ENCODE assay signal across 8 cellular contexts in genomic region chr12:64696065-64696741, GRCh38.
DNase-seq lines count a peak whose midpoint lies in the region; ATAC-seq and TF ChIP-seq lines count a peak whose summit lies in the region.

No MANE protein-coding gene starts in this region.

- H3K27me3 ChIP-seq in RWPE2 (ENCODE audit: insufficient read depth, poor library complexity, severe bottlenecking) (no peaks in the 10 kb centered on the region), foreskin keratinocyte (no peaks in the 10 kb centered on the region)

- peak; percentile 14 for DNase-seq in G401 (ENCODE audit: low spot score)
- no peak for DNase-seq in RWPE2 (ENCODE audit: low spot score)
- DNase-seq in foreskin keratinocyte: no peak
- no peak for DNase-seq in OCI-M2 (lab: John Stamatoyannopoulos, UW; ENCODE audit: unreplicated experiment)
- no peak for DNase-seq in middle frontal gyrus (ENCODE audit: extremely low spot score, low spot score)

- H3K36me3 ChIP-seq in RWPE2 (ENCODE audit: low read depth): peaks cover 26% of the 10 kb centered on the region

- peaks cover 56% of the 10 kb centered on the region for H3K4me1 Mint-ChIP-seq in stimulated activated memory B cell treated with anti-CD40 and anti-IgM and Interleukin-4, amounts not matched to agents 10 μg/mL and 1 μg/mL and 100 μg/mL, for 72 hours

- peak overlapping the region; percentile 34 for H3K27ac Mint-ChIP-seq in stimulated activated memory B cell treated with anti-CD40 and anti-IgM and Interleukin-4, amounts not matched to agents 10 μg/mL and 1 μg/mL and 100 μg/mL, for 72 hours

- no peak overlapping the region for H3K4me3 Mint-ChIP-seq in stimulated activated memory B cell treated with anti-CD40 and anti-IgM and Interleukin-4, amounts not matched to agents 10 μg/mL and 1 μg/mL and 100 μg/mL, for 72 hours

- ATAC-seq in RWPE2 (ENCODE audit: low read depth) (peak; percentile 47; the same call in 2 of the 3 replicates), foreskin keratinocyte (no peak), HG02763 (IDR thresholded peaks at IDR 0.05; ENCODE audit: unreplicated experiment) (no peak)
- no peak for ATAC-seq in stimulated activated memory B cell treated with anti-CD40 and anti-IgM and Interleukin-4, amounts not matched to agents 10 μg/mL and 1 μg/mL and 100 μg/mL, for 72 hours

- no peaks in the 10 kb centered on the region for H3K4me1 ChIP-seq in RWPE2 (ENCODE audit: insufficient read depth, poor library complexity, severe bottlenecking)
- H3K4me1 ChIP-seq in foreskin keratinocyte: no peaks in the 10 kb centered on the region

- in situ Hi-C loops in G401 (cut with HindIII; ENCODE audit: low sequenced_read_pairs): loop anchor here (25.0 kb wide), 1 partner anchor 159 kb away; no protein-coding TSS in a partner anchor

- 0 out of 2 replicates have a peak overlapping the region, but pooled peaks have one; percentile 6 for H3K27ac ChIP-seq in 22Rv1
- H3K27ac ChIP-seq in RWPE2 (ENCODE audit: poor library complexity, severe bottlenecking): no peak overlapping the region
- no peak overlapping the region for H3K27ac ChIP-seq in foreskin keratinocyte

- H3K4me3 ChIP-seq in RWPE2 (ENCODE audit: severe bottlenecking): no peak overlapping the region

- H3K27me3 Mint-ChIP-seq in stimulated activated memory B cell treated with anti-CD40 and anti-IgM and Interleukin-4, amounts not matched to agents 10 μg/mL and 1 μg/mL and 100 μg/mL, for 72 hours: no peaks in the 10 kb centered on the region

- peak; percentile 57 for TF ChIP-seq CTCF in 22Rv1 (IDR thresholded peaks at IDR 0.05)
- peak; percentile 49 for TF ChIP-seq CTCF in RWPE2 (IDR thresholded peaks at IDR 0.05; ENCODE audit: poor library complexity, severe bottlenecking)
- peak; percentile 64 for TF ChIP-seq CTCF in foreskin keratinocyte (conservative IDR thresholded peaks at IDR 0.05)

- H3K36me3 Mint-ChIP-seq in stimulated activated memory B cell treated with anti-CD40 and anti-IgM and Interleukin-4, amounts not matched to agents 10 μg/mL and 1 μg/mL and 100 μg/mL, for 72 hours: peaks cover 66% of the 10 kb centered on the region

- no peaks in the 10 kb centered on the region for H3K9me3 Mint-ChIP-seq in stimulated activated memory B cell treated with anti-CD40 and anti-IgM and Interleukin-4, amounts not matched to agents 10 μg/mL and 1 μg/mL and 100 μg/mL, for 72 hours

- no peaks in the 10 kb centered on the region for H3K9me3 ChIP-seq in RWPE2 (ENCODE audit: severe bottlenecking)
